In the genomic region with DNA sequence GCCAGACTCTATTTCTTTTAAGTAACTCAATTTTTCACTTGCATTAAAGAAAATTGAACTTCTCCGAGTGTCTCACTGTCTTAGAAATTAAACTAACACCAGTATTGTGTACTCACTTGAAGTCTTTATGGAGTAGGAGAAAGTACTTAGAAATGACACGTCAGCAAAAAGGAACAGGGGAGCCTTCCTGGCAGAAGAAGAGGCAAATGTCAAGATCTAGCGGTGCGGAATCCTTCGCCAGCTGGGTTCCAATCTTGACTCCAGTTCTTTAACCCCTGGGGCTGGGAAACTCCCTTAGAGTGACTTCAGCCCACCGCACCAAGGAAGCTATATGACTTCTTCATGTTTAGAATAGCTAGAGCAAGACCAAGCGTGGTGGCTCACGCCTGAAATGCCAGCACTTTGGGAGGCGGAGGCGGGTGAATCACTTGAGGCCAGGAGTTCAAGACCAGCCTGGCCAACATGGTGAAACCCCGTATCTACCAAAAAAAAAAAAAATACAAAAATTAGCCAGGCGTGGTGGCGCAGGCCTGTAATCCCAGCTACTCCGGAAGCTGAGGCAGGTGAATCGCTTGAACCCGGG, we compare ENCODE assay signal across 8 cellular contexts. TPM values are rescaled to one million over a fixed set of nuclear protein-coding genes. Genes with fewer than 3 reads are reported as not detected.
DNase-seq lines count a peak whose midpoint lies in the region; ATAC-seq and TF ChIP-seq lines count a peak whose summit lies in the region.

No MANE protein-coding gene starts in this region.

- no peak for TF ChIP-seq EP300 in ovary (IDR thresholded peaks at IDR 0.05)

- ATAC-seq in HG03432 (IDR thresholded peaks at IDR 0.05; ENCODE audit: unreplicated experiment), result no peak

- no peaks in the 10 kb centered on the region for H4K20me1 ChIP-seq in GM23248 (ENCODE audit: insufficient read depth)

- H3K4me1 Mint-ChIP-seq in activated CD4-positive, alpha-beta T cell treated with anti-CD3 and anti-CD28 coated beads, Interleukin-2, amount 10 ng/mL, durations not matched to agents 24 days and 14 days, result peaks cover 44% of the 10 kb centered on the region

- peak overlapping the region; percentile 93 for H3K4me3 ChIP-seq in GM23248
- peak overlapping the region; percentile 95 for H3K4me3 ChIP-seq in epithelial cell of esophagus (ENCODE audit: low read length)
- peak overlapping the region; percentile 81 for H3K4me3 ChIP-seq in ovary

- H3K4me1 ChIP-seq in GM23248 (ENCODE audit: insufficient read depth) (peaks cover 14% of the 10 kb centered on the region; the same call in 1 of the 2 replicates), ovary (ENCODE audit: insufficient read depth) (no peaks in the 10 kb centered on the region)

- H3K9ac ChIP-seq in GM23248, result peak overlapping the region; percentile 93

- peaks cover 15% of the 10 kb centered on the region for H3K9me3 Mint-ChIP-seq in activated CD4-positive, alpha-beta T cell treated with anti-CD3 and anti-CD28 coated beads, Interleukin-2, amount 10 ng/mL, durations not matched to agents 24 days and 14 days

- H3K4me2 ChIP-seq in GM23248 (ENCODE audit: unreplicated experiment), result peak overlapping the region; percentile 94

- DNase-seq in GM23248 (peak; percentile 51), epithelial cell of esophagus (ENCODE audit: low read depth) (peak; percentile 81), ovary (peak; percentile 18 to 45 (median 32)), MV-4-11 (lab: John Stamatoyannopoulos, UW) (no peak), GM19238 (ENCODE audit: insufficient read length, low spot score) (no peak), NOMO-1 treated with DMSO at 0.1 percent for 48 hours (lab: John Stamatoyannopoulos, UW; ENCODE audit: unreplicated experiment) (no peak)
- peak; percentile 75 for DNase-seq in activated CD4-positive, alpha-beta T cell treated with anti-CD3 and anti-CD28 coated beads, Interleukin-2, amount 10 ng/mL, durations not matched to agents 24 days and 14 days

- H3K27me3 ChIP-seq in GM23248 (replicated peaks; ENCODE audit: insufficient read depth) (no peaks in the 10 kb centered on the region), ovary (no peaks in the 10 kb centered on the region)

- H3K79me2 ChIP-seq in GM23248 (ENCODE audit: insufficient read depth), result peaks cover 66% of the 10 kb centered on the region

- no peak for TF ChIP-seq POLR2A in ovary (IDR thresholded peaks at IDR 0.05)

- H3K36me3 ChIP-seq in GM23248 (ENCODE audit: low read depth) (no peaks in the 10 kb centered on the region), ovary (no peaks in the 10 kb centered on the region)

- 30 to 33% methylated on average over 15 to 16 of the region's 16 CpGs for whole genome bisulfite sequencing in GM23248 (ENCODE audit: low coverage in 1 of 2, low lambda C conversion rate in 2 of 2, missing lambda C conversion rate in 2 of 2), 2 experiments
- 21 to 34% (median 27%) methylated on average over 15 to 16 of the region's 16 CpGs for WGBS in ovary, 3 donors

- H3K4me3 Mint-ChIP-seq in activated CD4-positive, alpha-beta T cell treated with anti-CD3 and anti-CD28 coated beads, Interleukin-2, amount 10 ng/mL, durations not matched to agents 24 days and 14 days, result peak overlapping the region; percentile 96

- peak overlapping the region; percentile 99 for H3K27ac Mint-ChIP-seq in activated CD4-positive, alpha-beta T cell treated with anti-CD3 and anti-CD28 coated beads, Interleukin-2, amount 10 ng/mL, durations not matched to agents 24 days and 14 days

- no peak for TF ChIP-seq CTCF in epithelial cell of esophagus (IDR thresholded peaks at IDR 0.05; ENCODE audit: insufficient read depth, low read depth, low read length, missing control alignments)
- no peak for TF ChIP-seq CTCF in ovary (IDR thresholded peaks at IDR 0.05)

- intact Hi-C loops in activated CD4-positive, alpha-beta T cell treated with anti-CD3 and anti-CD28 coated beads, Interleukin-2, amount 10 ng/mL, durations not matched to agents 24 days and 14 days (cut with micrococcal nuclease), result loop anchor here (1.0 to 5.0 kb wide), 2 partner anchors 46 to 532 kb away; no protein-coding TSS in a partner anchor
- intact Hi-C loops in ovary (cut with DNase I), result no loop called here

- in situ Hi-C loops in GM23248 (cut with MboI), result no loop called here

- H3K9me2 ChIP-seq in GM23248 (ENCODE audit: insufficient read depth), result no peaks in the 10 kb centered on the region

- no peaks in the 10 kb centered on the region for H3K27me3 Mint-ChIP-seq in activated CD4-positive, alpha-beta T cell treated with anti-CD3 and anti-CD28 coated beads, Interleukin-2, amount 10 ng/mL, durations not matched to agents 24 days and 14 days

- peak overlapping the region; percentile 91 for H2AFZ ChIP-seq in GM23248

- H3K27ac ChIP-seq in GM23248 (peak overlapping the region; percentile 93), ovary (peak overlapping the region; percentile 74 to 91)

- H3K36me3 Mint-ChIP-seq in activated CD4-positive, alpha-beta T cell treated with anti-CD3 and anti-CD28 coated beads, Interleukin-2, amount 10 ng/mL, durations not matched to agents 24 days and 14 days (ENCODE audit: low read depth), result peaks cover 43% of the 10 kb centered on the region

- H3F3A ChIP-seq in GM23248 (ENCODE audit: insufficient read depth), result peaks cover 25% of the 10 kb centered on the region

- no peaks in the 10 kb centered on the region for H3K9me3 ChIP-seq in GM23248 (ENCODE audit: low read depth)
- no peaks in the 10 kb centered on the region for H3K9me3 ChIP-seq in ovary

RNA-seq across cellular contexts. Expression of a gene that starts 34.4 kb away (rescaled TPM):
- total RNA-seq in GM23248 (2014; rRNA removed; shearing (Covaris generic)), result 5.5 and 11.8 TPM in 2 replicates
- polyA plus RNA-seq in GM23248 (2016; fragmentation: Nextera tagmentation; extraction: Ambion mirVana) (44.0 and 46.1 TPM in 2 replicates), ovary (10 to 100 TPM; 21.1 to 84.1 TPM)
- 136 and 138 TPM in 2 replicates for total RNA-seq in activated CD4-positive, alpha-beta T cell treated with anti-CD3 and anti-CD28 coated beads, Interleukin-2, amount 10 ng/mL, durations not matched to agents 24 days and 14 days
- total RNA-seq in ovary, result 10 to 100 TPM; 12.9 to 68.2 (median 50.5) TPM

RNA-seq across cellular contexts. Expression of a gene that starts 34.6 kb away (rescaled TPM):
- total RNA-seq in GM23248 (2014; rRNA removed; shearing (Covaris generic)), result 1.2 and 2.3 TPM in 2 replicates
- 0.86 and 1.2 TPM in 2 replicates for polyA plus RNA-seq in GM23248 (2016; fragmentation: Nextera tagmentation; extraction: Ambion mirVana)
- 2.2 and 3.0 TPM in 2 replicates for total RNA-seq in activated CD4-positive, alpha-beta T cell treated with anti-CD3 and anti-CD28 coated beads, Interleukin-2, amount 10 ng/mL, durations not matched to agents 24 days and 14 days
- 1 to 10 TPM in 3 of 7 donors, under 1 TPM in 4; 0.60 to 1.2 (median 0.82) TPM for total RNA-seq in ovary
- polyA plus RNA-seq in ovary, result 1 to 10 TPM in 1 of 2 donors, under 1 TPM in 1; 0.50 to 1.9 TPM

RNA-seq across cellular contexts. Expression of a gene that starts 45.1 kb away (rescaled TPM):
- total RNA-seq in GM23248 (2014; rRNA removed; shearing (Covaris generic)), result not detected in 2 replicates
- polyA plus RNA-seq in GM23248 (2016; fragmentation: Nextera tagmentation; extraction: Ambion mirVana), result not detected in 2 replicates
- not detected in 2 replicates for total RNA-seq in activated CD4-positive, alpha-beta T cell treated with anti-CD3 and anti-CD28 coated beads, Interleukin-2, amount 10 ng/mL, durations not matched to agents 24 days and 14 days
- total RNA-seq in ovary, result under 1 TPM in 1 of 7 donors, not detected in 6; 0.15 TPM
- polyA plus RNA-seq in ovary, result under 1 TPM; 0.04 to 0.30 TPM

Comparison
In these comparisons a context has a peak if more than half of its experiments do, and no peak if none do; other contexts are left out.
1. DNase-seq: peak in GM23248 (single experiment), activated CD4-positive, alpha-beta T cell treated with anti-CD3 and anti-CD28 coated beads, Interleukin-2, amount 10 ng/mL, durations not matched to agents 24 days and 14 days (single experiment), epithelial cell of esophagus (single experiment) and ovary (5 of 5); none in MV-4-11 (single experiment), GM19238 (single experiment) and NOMO-1 treated with DMSO at 0.1 percent for 48 hours (single experiment).
2. Peak in every context shown above with its lines, with median percentiles within 50 percentile points of each other: H3K4me3 ChIP-seq.